ENCODE assay signal across 17 cellular contexts in the genomic region with DNA sequence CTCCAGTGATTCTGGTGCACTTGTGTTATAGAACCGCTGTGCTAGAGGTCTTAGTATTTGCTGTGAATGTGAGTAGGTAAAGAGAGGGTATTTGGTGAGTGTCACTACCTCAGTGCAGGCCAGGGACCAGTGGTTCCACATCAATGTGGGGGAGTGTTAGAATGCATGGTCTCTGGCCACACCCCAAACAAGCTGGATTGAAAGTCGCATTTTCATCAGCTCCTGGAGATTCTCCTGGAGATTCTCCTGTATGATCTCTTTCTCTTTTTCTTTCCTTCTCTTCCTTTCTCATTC. TPM values are rescaled to one million over a fixed set of nuclear protein-coding genes. Genes with fewer than 3 reads are reported as not detected.
A peak's percentile ranks its signal among the peaks of the same experiment; 100 is the strongest.
DNase-seq lines count a peak whose midpoint lies in the region; ATAC-seq, FAIRE-seq and TF ChIP-seq lines count a peak whose summit lies in the region.
"Had no signal": no experiment of that assay in that cellular context is flagged by ENCODE, and none has a peak within 500 bp of the region (broad histone marks: within the 10 kb centered on the region; RNA-seq: fewer than 3 reads in every experiment).

No MANE protein-coding gene starts in this region.

- in situ Hi-C loops in GM12878 (cut with MboI) = no loop called here

- H3K4me1 Mint-ChIP-seq in MCF 10A (ENCODE audit: insufficient read depth, unreplicated experiment) = no peaks in the 10 kb centered on the region
- H3K4me1 Mint-ChIP-seq in type B pancreatic cell (ENCODE audit: unreplicated experiment) = peaks cover 23% of the 10 kb centered on the region
- H3K4me1 Mint-ChIP-seq: CD4-positive, alpha-beta memory T cell had no signal

- 85% methylated on average over 2 of the region's 2 CpGs for WGBS in GM12878 (ENCODE audit: insufficient coverage, insufficient replicate concordance, low lambda C conversion rate, missing lambda C conversion rate)

- CTCF ChIA-PET in MCF 10A (lab: Yijun Ruan, JAX) = interaction anchor here (0.5 to 24.1 kb wide), 37 partner anchors 6 to 1122 kb away, joined by 3 to 1436 read pairs (median 6); partner anchors contain the start of gene PFDN4
- CTCF ChIA-PET in GM12878 (lab: Yijun Ruan, JAX) = interaction anchor here (0.6 to 11.6 kb wide), 14 partner anchors 8 to 546 kb away, joined by 3 to 153 read pairs (median 5); partner anchors contain the start of gene PFDN4

- no peaks in the 10 kb centered on the region for H3K79me2 ChIP-seq in GM12878 (ENCODE audit: control insufficient read depth, insufficient read depth, low read length)

- ATAC-seq in HG03175 (IDR thresholded peaks at IDR 0.05; ENCODE audit: unreplicated experiment) = peak; percentile 20
- peak; percentile 29; the same call in 2 of the 3 replicates for ATAC-seq in GM12878

- no peak for FAIRE-seq in GM12878 (lab: Jason Lieb, UNC)

- H4K20me1 ChIP-seq in GM12878 (ENCODE audit: control insufficient read depth, insufficient read depth) = no peaks in the 10 kb centered on the region
- H4K20me1 ChIP-seq: BLaER1 had no signal

- TF ChIP-seq RAD21 in GM12878 (IDR thresholded peaks at IDR 0.05; ENCODE audit: insufficient read depth, low read depth, low read length) = no peak

- SMC1A ChIA-PET in GM12878 (lab: Charles Lee; ENCODE audit: uncharacterized antibody, unreplicated experiment) = interaction anchor here (1.0 to 7.3 kb wide), 7 partner anchors 8 to 110 kb away, joined by 3 to 78 read pairs (median 14); partner anchors contain the start of gene PFDN4

- H3K27me3 ChIP-seq in breast epithelium = no peaks in the 10 kb centered on the region
- no peaks in the 10 kb centered on the region for H3K27me3 ChIP-seq in GM12878 (replicated peaks in 1 of 2; ENCODE audit: control insufficient read depth in 2 of 2, insufficient read depth in 2 of 2, low read length in 1 of 2)
- H3K27me3 ChIP-seq: BLaER1 had no signal

- H3K4me1 ChIP-seq in breast epithelium (no peaks in the 10 kb centered on the region), GM12878 (ENCODE audit: control insufficient read depth, insufficient read depth, low read length) (no peaks in the 10 kb centered on the region)
- H3K4me1 ChIP-seq: SJCRH30 had no signal

- no peak overlapping the region for H3K9ac ChIP-seq in GM12878 (ENCODE audit: control insufficient read depth, insufficient read depth, low read length)
- H3K9ac ChIP-seq: BLaER1 had no signal

- peaks cover 6% of the 10 kb centered on the region for H3K36me3 Mint-ChIP-seq in MCF 10A (ENCODE audit: insufficient read depth, unreplicated experiment)
- no peaks in the 10 kb centered on the region for H3K36me3 Mint-ChIP-seq in type B pancreatic cell
- H3K36me3 Mint-ChIP-seq: CD4-positive, alpha-beta memory T cell had no signal

- H3K9me3 ChIP-seq in breast epithelium = no peaks in the 10 kb centered on the region
- no peaks in the 10 kb centered on the region for H3K9me3 ChIP-seq in GM12878 (replicated peaks; ENCODE audit: control insufficient read depth, insufficient read depth, low read length)
- H3K9me3 ChIP-seq: BLaER1, SJCRH30 had no signal

- TF ChIP-seq EP300 in GM12878 (IDR thresholded peaks at IDR 0.05; ENCODE audit: borderline replicate concordance in 1 of 2, control insufficient read depth in 1 of 2, low read depth in 2 of 2, low read length in 2 of 2) = no peak

- POLR2A ChIA-PET in MCF 10A (lab: Yijun Ruan, JAX) (interaction anchor here (0.8 to 7.6 kb wide), 8 partner anchors 8 to 162 kb away, joined by 3 to 76 read pairs (median 5); partner anchors contain the start of gene PFDN4), GM12878 (lab: Charles Lee) (no interaction called here)

- H3K36me3 ChIP-seq in breast epithelium (no peaks in the 10 kb centered on the region), GM12878 (ENCODE audit: control insufficient read depth in 2 of 2, insufficient read depth in 2 of 2, low read length in 1 of 2) (no peaks in the 10 kb centered on the region)
- H3K36me3 ChIP-seq: BLaER1, SJCRH30 had no signal

- H3K27ac Mint-ChIP-seq in MCF 10A (ENCODE audit: low read depth, unreplicated experiment) (peak overlapping the region; percentile 19), type B pancreatic cell (peak overlapping the region; percentile 84)

- no peak for TF ChIP-seq POLR2A in breast epithelium (IDR thresholded peaks at IDR 0.05)
- TF ChIP-seq POLR2A in GM12878 (IDR thresholded peaks at IDR 0.05; ENCODE audit: low read depth, low read length) = no peak

- H3K4me3 ChIP-seq in breast epithelium (no peak overlapping the region), GM12878 (no peak overlapping the region)
- H3K4me3 ChIP-seq: BLaER1, SJCRH30 had no signal

- H3K4me3 Mint-ChIP-seq in MCF 10A (ENCODE audit: unreplicated experiment) = no peak overlapping the region
- H3K4me3 Mint-ChIP-seq in type B pancreatic cell = peak overlapping the region; percentile 19
- H3K4me3 Mint-ChIP-seq: H9 had no signal

- H3K27ac ChIP-seq in breast epithelium = no peak overlapping the region
- H3K27ac ChIP-seq in GM12878 (ENCODE audit: control insufficient read depth, insufficient read depth) = no peak overlapping the region
- H3K27ac ChIP-seq: BLaER1, SJCRH30 had no signal

- TF ChIP-seq CTCF in MCF 10A (IDR thresholded peaks at IDR 0.05; ENCODE audit: unreplicated experiment) (no peak), breast epithelium (IDR thresholded peaks at IDR 0.05) (no peak), GM12878 (IDR thresholded peaks at IDR 0.05 in 2 of 3, conservative IDR thresholded peaks at IDR 0.05 in 1 of 3; ENCODE audit: control insufficient read depth in 2 of 3, extremely low read depth in 1 of 3, insufficient read depth in 1 of 3, low read depth in 3 of 3, low read length in 3 of 3) (no peak), type B pancreatic cell (conservative IDR thresholded peaks at IDR 0.05) (no peak)

- no peak overlapping the region for H3K4me2 ChIP-seq in GM12878 (ENCODE audit: control insufficient read depth, insufficient read depth)
- H3K4me2 ChIP-seq: BLaER1 had no signal

- BruUV-seq in MCF 10A (replicated peaks; lab: Mats Ljungman, UMichigan) (no TSS peak), GM12878 (replicated peaks; lab: Mats Ljungman, UMichigan) (no TSS peak)

- no peak for DNase-seq in MCF 10A (ENCODE audit: unreplicated experiment)
- DNase-seq in breast epithelium (ENCODE audit: low spot score in 2 of 2) = no peak
- DNase-seq in GM12878 (ENCODE audit: low read depth, low spot score) = no peak
- DNase-seq in type B pancreatic cell (ENCODE audit: extremely low spot score, unreplicated experiment) = no peak
- no peak for DNase-seq in EL
- no peak for DNase-seq in HT-29 (ENCODE audit: low spot score)
- no peak for DNase-seq in NCI-H345 (lab: John Stamatoyannopoulos, UW)
- DNase-seq: DMS153, GF-D8, H9, KG1, NCI-H1048 had no signal

- RAD21 ChIA-PET in GM12878 (lab: Charles Lee; ENCODE audit: unreplicated experiment) = interaction anchor here (1.0 to 2.1 kb wide), 3 partner anchors 33 to 102 kb away, joined by 3 to 9 read pairs (median 8); no protein-coding TSS in a partner anchor

- H3K27me3 Mint-ChIP-seq in MCF 10A (ENCODE audit: insufficient read depth, unreplicated experiment) (no peaks in the 10 kb centered on the region), type B pancreatic cell (no peaks in the 10 kb centered on the region)

- H2AFZ ChIP-seq in GM12878 (ENCODE audit: control insufficient read depth, low read depth, low read length) = no peak overlapping the region

- intact Hi-C loops in MCF 10A (cut with micrococcal nuclease) = loop anchor here (5.0 kb wide), 1 partner anchor 550 kb away; no protein-coding TSS in a partner anchor
- intact Hi-C loops in breast epithelium (cut with DNase I; ENCODE audit: low total_unique reads) = loop anchor here (10.0 kb wide), 1 partner anchor 108 kb away; the partner anchor contains the start of gene PFDN4
- intact Hi-C loops in GM12878 (cut with micrococcal nuclease; ENCODE audit: unreplicated experiment) = loop anchor here (2.0 kb wide), 1 partner anchor 550 kb away; no protein-coding TSS in a partner anchor

- no peaks in the 10 kb centered on the region for H3K9me3 Mint-ChIP-seq in MCF 10A (ENCODE audit: unreplicated experiment)
- H3K9me3 Mint-ChIP-seq in type B pancreatic cell = peaks cover 5% of the 10 kb centered on the region
- H3K9me3 Mint-ChIP-seq: CD4-positive, alpha-beta memory T cell had no signal

TF ChIP-seq in GM12878, 131 proteins besides CTCF, POLR2A, EP300 and RAD21:
- TF ChIP-seq NFXL1 (IDR thresholded peaks at IDR 0.05; ENCODE audit: borderline replicate concordance) = 0 out of 2 replicates have a peak, but pooled peaks have one; percentile 16
- TF ChIP-seq USF1 (IDR thresholded peaks at IDR 0.05; ENCODE audit: borderline replicate concordance, extremely low read length, insufficient read depth, low read depth, low read length) = no peak

RNA-seq across cellular contexts. Expression of gene BCAS1, which starts 26.8 kb away (rescaled TPM):
- total RNA-seq in MCF 10A (2022) (not detected in 2 replicates), breast epithelium (1 to 10 TPM in 1 of 3 donors, under 1 TPM in 1, not detected in 1; 0.98 to 3.1 TPM), GM12878 (2014; rRNA removed) (0.45 and 0.54 TPM in 2 replicates), GM12878 (2014; rRNA removed; fragmentation: Illumina TruSeq; extraction: Trizol) (0.72 and 0.78 TPM in 2 replicates), GM12878 (2021) (0.56 TPM in 2 replicates), type B pancreatic cell (ENCODE audit: low replicate concordance) (10.7 and 43.3 TPM in 2 replicates)
- total RNA-seq in GM12878 (2013; cell fraction: nucleolus; rRNA removed) = 1.1 and 1.2 TPM in 2 replicates
- 2.0 TPM for polyA plus RNA-seq in GM12878 (2011; ENCODE audit: low read depth)
- polyA plus RNA-seq in GM12878 (2011; rRNA removed) (0.24 and 0.34 TPM in 2 replicates), GM12878 (2014; fragmentation: Illumina TruSeq; extraction: Trizol) (0.87 and 1.00 TPM in 2 replicates), GM12878 (2014; fragmentation: Nextera tagmentation; extraction: Ambion mirVana) (under 1 TPM; 0.21 to 0.51 TPM), GM12878 (2014; rRNA removed) (0.67 and 0.74 TPM in 2 replicates), GM12878 (2016; fragmentation: Nextera tagmentation; extraction: Ambion mirVana) (1 to 10 TPM in 1 of 2 experiments, under 1 TPM in 1; 0.54 to 1.4 TPM)
- 0.23 and 0.25 TPM in 2 replicates for polyA plus RNA-seq in GM12878 (2011; cell fraction: cytosol; rRNA removed)
- 0.51 and 0.66 TPM in 2 replicates for polyA plus RNA-seq in GM12878 (2011; cell fraction: nucleus; rRNA removed)
- 3.0 and 5.4 TPM in 2 replicates for polyA plus RNA-seq in GM12878 (2012)
- 0.67 and 0.80 TPM in 2 replicates for polyA minus RNA-seq in GM12878 (2011; rRNA and poly(A)+ RNA removed)
- not detected in 2 replicates for polyA minus RNA-seq in GM12878 (2011; cell fraction: cytosol; rRNA and poly(A)+ RNA removed)
- 0.96 and 0.97 TPM in 2 replicates for polyA minus RNA-seq in GM12878 (2011; cell fraction: nucleus; rRNA and poly(A)+ RNA removed)
- 39.5 and 42.4 TPM in 2 replicates for total RNA-seq in HT-29 (2014; rRNA removed; shearing (Covaris generic))
- total RNA-seq: Daoy had no signal
